ENCODE assay signal across 8 cellular contexts in the genomic region with DNA sequence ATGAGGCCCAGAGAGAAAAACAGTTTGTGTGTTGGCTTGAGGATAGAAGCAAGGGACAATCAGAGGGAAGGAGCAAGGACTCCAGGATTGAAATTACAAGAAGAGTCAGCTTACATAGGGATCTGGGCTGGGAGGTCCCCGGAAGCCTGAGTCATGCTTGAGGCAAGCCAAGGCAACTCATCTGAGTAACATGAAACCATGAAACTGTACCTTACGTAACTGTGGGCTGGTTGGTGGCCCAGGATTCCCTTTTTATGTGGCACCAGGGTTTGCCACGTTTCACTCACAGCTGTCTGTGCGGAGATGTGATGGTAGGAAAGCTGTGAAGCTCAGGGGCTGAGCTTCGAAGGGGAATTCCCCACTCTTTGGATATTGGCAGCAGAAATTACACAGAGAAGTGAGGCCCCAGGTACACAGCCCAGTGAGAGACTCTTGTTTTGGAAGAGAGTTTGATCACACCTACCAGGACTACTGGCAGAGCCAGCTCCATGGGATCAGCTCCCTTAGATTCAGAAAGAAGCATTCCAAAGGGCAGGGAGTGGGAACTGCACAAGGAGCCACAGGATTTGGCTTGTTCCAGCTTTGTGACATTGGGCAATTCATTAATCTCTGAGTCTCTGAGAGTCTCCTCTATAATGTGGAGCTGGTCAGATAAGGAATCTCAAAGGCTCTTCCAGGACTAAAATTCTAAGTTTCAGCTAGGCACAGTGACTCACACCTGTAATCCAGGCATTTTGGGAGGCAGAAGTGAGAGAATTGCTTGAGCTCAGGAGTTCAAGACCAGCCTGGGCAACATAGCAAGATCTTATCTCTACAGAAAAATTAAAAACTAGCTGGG. TPM values are rescaled to one million over a fixed set of nuclear protein-coding genes. Genes with fewer than 3 reads are reported as not detected.
DNase-seq lines count a peak whose midpoint lies in the region; ATAC-seq and TF ChIP-seq lines count a peak whose summit lies in the region.

No MANE protein-coding gene starts in this region.

- peaks cover 37% of the 10 kb centered on the region for H3K27me3 Mint-ChIP-seq in stimulated activated memory B cell treated with anti-CD40 and anti-IgM and Interleukin-4, amounts not matched to agents 10 μg/mL and 1 μg/mL and 100 μg/mL, for 72 hours

- peak; percentile 49 for ATAC-seq in stimulated activated memory B cell treated with anti-CD40 and anti-IgM and Interleukin-4, amounts not matched to agents 10 μg/mL and 1 μg/mL and 100 μg/mL, for 72 hours

- peaks cover 18% of the 10 kb centered on the region for H3K27me3 ChIP-seq in AG04450 (ENCODE audit: control insufficient read depth, insufficient read depth, low read length)

- H3K9me3 ChIP-seq in AG04450 (ENCODE audit: control insufficient read depth, insufficient read depth, low read length), result no peaks in the 10 kb centered on the region

- H3K4me1 Mint-ChIP-seq in stimulated activated memory B cell treated with anti-CD40 and anti-IgM and Interleukin-4, amounts not matched to agents 10 μg/mL and 1 μg/mL and 100 μg/mL, for 72 hours, result no peaks in the 10 kb centered on the region

- POLR2A ChIA-PET in AG04450 (lab: Yijun Ruan, JAX), result no interaction called here

- no peaks in the 10 kb centered on the region for H3K36me3 Mint-ChIP-seq in stimulated activated memory B cell treated with anti-CD40 and anti-IgM and Interleukin-4, amounts not matched to agents 10 μg/mL and 1 μg/mL and 100 μg/mL, for 72 hours

- DNase-seq in AG04450 (ENCODE audit: low read depth, low spot score) (peak; percentile 30), HCEC 1CT (peak; percentile 85), SIG-M5 (lab: John Stamatoyannopoulos, UW) (peak; percentile 25), kidney glomerular epithelial cell (lab: John Stamatoyannopoulos, UW) (peak; percentile 43), putamen (ENCODE audit: low spot score) (no peak), NCI-H2227 (lab: John Stamatoyannopoulos, UW; ENCODE audit: unreplicated experiment) (no peak)
- DNase-seq in activated naive CD8-positive, alpha-beta T cell treated with anti-CD3 and anti-CD28 coated beads, Interleukin-2, amount 50 U/mL, for 16 hours (ENCODE audit: low read depth, low spot score), result peak; percentile 11

- H3K9me3 Mint-ChIP-seq in stimulated activated memory B cell treated with anti-CD40 and anti-IgM and Interleukin-4, amounts not matched to agents 10 μg/mL and 1 μg/mL and 100 μg/mL, for 72 hours, result no peaks in the 10 kb centered on the region

- H3K4me3 Mint-ChIP-seq in stimulated activated memory B cell treated with anti-CD40 and anti-IgM and Interleukin-4, amounts not matched to agents 10 μg/mL and 1 μg/mL and 100 μg/mL, for 72 hours, result no peak overlapping the region

- no peak overlapping the region for H3K4me3 ChIP-seq in AG04450 (ENCODE audit: low read depth, low read length)

- CTCF ChIA-PET in AG04450 (lab: Charles Lee), result interaction anchor here (1.6 kb wide), 1 partner anchor 215 kb away, joined by 4 read pairs; no protein-coding TSS in a partner anchor

- H3K27ac Mint-ChIP-seq in stimulated activated memory B cell treated with anti-CD40 and anti-IgM and Interleukin-4, amounts not matched to agents 10 μg/mL and 1 μg/mL and 100 μg/mL, for 72 hours, result no peak overlapping the region

- H3K27ac ChIP-seq in AG04450 (ENCODE audit: low read depth, low read length), result no peak overlapping the region

- TF ChIP-seq CTCF in AG04450 (IDR thresholded peaks at IDR 0.05; ENCODE audit: low read depth, low read length), result no peak

RNA-seq across cellular contexts. Expression of gene SLC5A1, which starts 7.8 kb away (rescaled TPM):
- not detected in 2 replicates for polyA plus RNA-seq in AG04450 (2011; rRNA removed)
- not detected in 2 replicates for polyA minus RNA-seq in AG04450 (2011; rRNA and poly(A)+ RNA removed)

Comparison
In these comparisons a context has a peak if more than half of its experiments do, and no peak if none do; other contexts are left out.
1. DNase-seq: peak in AG04450 (single experiment), HCEC 1CT (single experiment), SIG-M5 (single experiment), activated naive CD8-positive, alpha-beta T cell treated with anti-CD3 and anti-CD28 coated beads, Interleukin-2, amount 50 U/mL, for 16 hours (single experiment) and kidney glomerular epithelial cell (single experiment); none in putamen (single experiment) and NCI-H2227 (single experiment).